Comparison of ENCODE assay signal across 1 cellular context in genomic region chr12:49461221-49461620, GRCh38.
TF ChIP-seq lines count a peak whose summit lies in the region.

No MANE protein-coding gene starts in this region.

TF ChIP-seq in HCT116, 20 proteins besides CTCF, POLR2A, EP300 and RAD21 (continued from another document):
- TF ChIP-seq SP1 (IDR thresholded peaks at IDR 0.05; ENCODE audit: low read depth): no peak
- TF ChIP-seq TCF7L2 (IDR thresholded peaks at IDR 0.05; ENCODE audit: borderline replicate concordance, extremely low read depth, insufficient read depth, insufficient read length): no peak
- no peak for TF ChIP-seq CEBPB (IDR thresholded peaks at IDR 0.05; ENCODE audit: low read depth)
- TF ChIP-seq EZH2 (IDR thresholded peaks at IDR 0.05): no peak
- TF ChIP-seq YY1 (IDR thresholded peaks at IDR 0.05; ENCODE audit: extremely low read depth, insufficient replicate concordance, low read depth, low read length): no peak
- TF ChIP-seq ZFX (IDR thresholded peaks at IDR 0.05): no peak
- TF ChIP-seq MAX (IDR thresholded peaks at IDR 0.05): no peak
